Comparison of ENCODE assay signal across 1 cellular context in the genomic region with DNA sequence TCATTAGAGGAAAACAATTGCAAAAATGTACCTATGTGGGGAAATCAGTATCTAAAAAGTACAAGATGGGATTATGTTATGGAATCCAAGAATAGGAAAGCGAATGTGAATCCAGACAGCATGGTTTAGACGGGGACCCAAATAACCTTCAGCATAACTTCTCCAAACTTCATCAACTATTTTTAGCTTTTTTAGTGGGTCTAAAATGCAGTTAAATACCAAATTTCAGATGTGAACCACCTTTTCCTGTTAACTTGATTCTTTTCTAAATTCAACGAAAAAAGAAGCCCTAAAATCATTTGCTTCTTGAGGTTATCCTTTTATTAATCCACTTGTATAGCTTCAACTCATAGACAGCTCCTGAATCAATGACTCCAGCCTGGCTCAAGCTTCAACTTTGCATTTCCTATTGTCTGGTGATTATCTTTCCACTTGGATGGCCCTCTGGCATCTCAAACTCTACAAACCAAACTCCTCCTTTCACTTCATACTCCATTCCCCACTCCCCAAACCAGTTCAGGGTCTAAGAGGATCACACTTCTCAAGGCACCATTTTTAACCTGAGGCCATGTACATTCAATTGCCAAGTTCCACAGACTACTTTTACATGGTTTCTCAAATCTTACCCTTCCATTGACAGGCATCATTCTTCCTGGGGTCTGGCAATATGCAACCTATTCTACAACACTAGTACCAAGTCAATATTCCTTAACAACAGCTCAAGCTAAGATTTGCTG.
A peak's percentile ranks its signal among the peaks of the same experiment; 100 is the strongest.
TF ChIP-seq lines count a peak whose summit lies in the region.

No MANE protein-coding gene starts in this region.

TF ChIP-seq in GM23338, 12 proteins besides CTCF, POLR2A, EP300 and RAD21:
- TF ChIP-seq EZH2 (IDR thresholded peaks at IDR 0.05; ENCODE audit: low read depth, unreplicated experiment) (no peak), POLR2AphosphoS5 (IDR thresholded peaks at IDR 0.05; ENCODE audit: low read depth) (no peak)
- TF ChIP-seq, protein P1, sequence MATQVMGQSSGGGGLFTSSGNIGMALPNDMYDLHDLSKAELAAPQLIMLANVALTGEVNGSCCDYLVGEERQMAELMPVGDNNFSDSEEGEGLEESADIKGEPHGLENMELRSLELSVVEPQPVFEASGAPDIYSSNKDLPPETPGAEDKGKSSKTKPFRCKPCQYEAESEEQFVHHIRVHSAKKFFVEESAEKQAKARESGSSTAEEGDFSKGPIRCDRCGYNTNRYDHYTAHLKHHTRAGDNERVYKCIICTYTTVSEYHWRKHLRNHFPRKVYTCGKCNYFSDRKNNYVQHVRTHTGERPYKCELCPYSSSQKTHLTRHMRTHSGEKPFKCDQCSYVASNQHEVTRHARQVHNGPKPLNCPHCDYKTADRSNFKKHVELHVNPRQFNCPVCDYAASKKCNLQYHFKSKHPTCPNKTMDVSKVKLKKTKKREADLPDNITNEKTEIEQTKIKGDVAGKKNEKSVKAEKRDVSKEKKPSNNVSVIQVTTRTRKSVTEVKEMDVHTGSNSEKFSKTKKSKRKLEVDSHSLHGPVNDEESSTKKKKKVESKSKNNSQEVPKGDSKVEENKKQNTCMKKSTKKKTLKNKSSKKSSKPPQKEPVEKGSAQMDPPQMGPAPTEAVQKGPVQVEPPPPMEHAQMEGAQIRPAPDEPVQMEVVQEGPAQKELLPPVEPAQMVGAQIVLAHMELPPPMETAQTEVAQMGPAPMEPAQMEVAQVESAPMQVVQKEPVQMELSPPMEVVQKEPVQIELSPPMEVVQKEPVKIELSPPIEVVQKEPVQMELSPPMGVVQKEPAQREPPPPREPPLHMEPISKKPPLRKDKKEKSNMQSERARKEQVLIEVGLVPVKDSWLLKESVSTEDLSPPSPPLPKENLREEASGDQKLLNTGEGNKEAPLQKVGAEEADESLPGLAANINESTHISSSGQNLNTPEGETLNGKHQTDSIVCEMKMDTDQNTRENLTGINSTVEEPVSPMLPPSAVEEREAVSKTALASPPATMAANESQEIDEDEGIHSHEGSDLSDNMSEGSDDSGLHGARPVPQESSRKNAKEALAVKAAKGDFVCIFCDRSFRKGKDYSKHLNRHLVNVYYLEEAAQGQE (IDR thresholded peaks at IDR 0.05; ENCODE audit: unreplicated experiment), result no peak
- TF ChIP-seq, protein P2, sequence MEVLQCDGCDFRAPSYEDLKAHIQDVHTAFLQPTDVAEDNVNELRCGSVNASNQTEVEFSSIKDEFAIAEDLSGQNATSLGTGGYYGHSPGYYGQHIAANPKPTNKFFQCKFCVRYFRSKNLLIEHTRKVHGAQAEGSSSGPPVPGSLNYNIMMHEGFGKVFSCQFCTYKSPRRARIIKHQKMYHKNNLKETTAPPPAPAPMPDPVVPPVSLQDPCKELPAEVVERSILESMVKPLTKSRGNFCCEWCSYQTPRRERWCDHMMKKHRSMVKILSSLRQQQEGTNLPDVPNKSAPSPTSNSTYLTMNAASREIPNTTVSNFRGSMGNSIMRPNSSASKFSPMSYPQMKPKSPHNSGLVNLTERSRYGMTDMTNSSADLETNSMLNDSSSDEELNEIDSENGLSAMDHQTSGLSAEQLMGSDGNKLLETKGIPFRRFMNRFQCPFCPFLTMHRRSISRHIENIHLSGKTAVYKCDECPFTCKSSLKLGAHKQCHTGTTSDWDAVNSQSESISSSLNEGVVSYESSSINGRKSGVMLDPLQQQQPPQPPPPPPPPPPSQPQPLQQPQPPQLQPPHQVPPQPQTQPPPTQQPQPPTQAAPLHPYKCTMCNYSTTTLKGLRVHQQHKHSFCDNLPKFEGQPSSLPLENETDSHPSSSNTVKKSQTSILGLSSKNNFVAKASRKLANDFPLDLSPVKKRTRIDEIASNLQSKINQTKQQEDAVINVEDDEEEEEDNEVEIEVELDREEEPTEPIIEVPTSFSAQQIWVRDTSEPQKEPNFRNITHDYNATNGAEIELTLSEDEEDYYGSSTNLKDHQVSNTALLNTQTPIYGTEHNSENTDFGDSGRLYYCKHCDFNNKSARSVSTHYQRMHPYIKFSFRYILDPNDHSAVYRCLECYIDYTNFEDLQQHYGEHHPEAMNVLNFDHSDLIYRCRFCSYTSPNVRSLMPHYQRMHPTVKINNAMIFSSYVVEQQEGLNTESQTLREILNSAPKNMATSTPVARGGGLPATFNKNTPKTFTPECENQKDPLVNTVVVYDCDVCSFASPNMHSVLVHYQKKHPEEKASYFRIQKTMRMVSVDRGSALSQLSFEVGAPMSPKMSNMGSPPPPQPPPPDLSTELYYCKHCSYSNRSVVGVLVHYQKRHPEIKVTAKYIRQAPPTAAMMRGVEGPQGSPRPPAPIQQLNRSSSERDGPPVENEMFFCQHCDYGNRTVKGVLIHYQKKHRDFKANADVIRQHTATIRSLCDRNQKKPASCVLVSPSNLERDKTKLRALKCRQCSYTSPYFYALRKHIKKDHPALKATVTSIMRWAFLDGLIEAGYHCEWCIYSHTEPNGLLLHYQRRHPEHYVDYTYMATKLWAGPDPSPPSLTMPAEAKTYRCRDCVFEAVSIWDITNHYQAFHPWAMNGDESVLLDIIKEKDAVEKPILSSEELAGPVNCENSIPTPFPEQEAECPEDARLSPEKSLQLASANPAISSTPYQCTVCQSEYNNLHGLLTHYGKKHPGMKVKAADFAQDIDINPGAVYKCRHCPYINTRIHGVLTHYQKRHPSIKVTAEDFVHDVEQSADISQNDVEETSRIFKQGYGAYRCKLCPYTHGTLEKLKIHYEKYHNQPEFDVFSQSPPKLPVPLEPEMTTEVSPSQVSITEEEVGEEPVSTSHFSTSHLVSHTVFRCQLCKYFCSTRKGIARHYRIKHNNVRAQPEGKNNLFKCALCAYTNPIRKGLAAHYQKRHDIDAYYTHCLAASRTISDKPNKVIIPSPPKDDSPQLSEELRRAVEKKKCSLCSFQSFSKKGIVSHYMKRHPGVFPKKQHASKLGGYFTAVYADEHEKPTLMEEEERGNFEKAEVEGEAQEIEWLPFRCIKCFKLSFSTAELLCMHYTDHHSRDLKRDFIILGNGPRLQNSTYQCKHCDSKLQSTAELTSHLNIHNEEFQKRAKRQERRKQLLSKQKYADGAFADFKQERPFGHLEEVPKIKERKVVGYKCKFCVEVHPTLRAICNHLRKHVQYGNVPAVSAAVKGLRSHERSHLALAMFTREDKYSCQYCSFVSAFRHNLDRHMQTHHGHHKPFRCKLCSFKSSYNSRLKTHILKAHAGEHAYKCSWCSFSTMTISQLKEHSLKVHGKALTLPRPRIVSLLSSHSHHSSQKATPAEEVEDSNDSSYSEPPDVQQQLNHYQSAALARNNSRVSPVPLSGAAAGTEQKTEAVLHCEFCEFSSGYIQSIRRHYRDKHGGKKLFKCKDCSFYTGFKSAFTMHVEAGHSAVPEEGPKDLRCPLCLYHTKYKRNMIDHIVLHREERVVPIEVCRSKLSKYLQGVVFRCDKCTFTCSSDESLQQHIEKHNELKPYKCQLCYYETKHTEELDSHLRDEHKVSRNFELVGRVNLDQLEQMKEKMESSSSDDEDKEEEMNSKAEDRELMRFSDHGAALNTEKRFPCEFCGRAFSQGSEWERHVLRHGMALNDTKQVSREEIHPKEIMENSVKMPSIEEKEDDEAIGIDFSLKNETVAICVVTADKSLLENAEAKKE (CRISPR knock-in tag; IDR thresholded peaks at IDR 0.05), result peak; percentile 65; the same call in 1 of the 2 replicates
